Comparison of ENCODE assay signal across 23 cellular contexts in the genomic region with DNA sequence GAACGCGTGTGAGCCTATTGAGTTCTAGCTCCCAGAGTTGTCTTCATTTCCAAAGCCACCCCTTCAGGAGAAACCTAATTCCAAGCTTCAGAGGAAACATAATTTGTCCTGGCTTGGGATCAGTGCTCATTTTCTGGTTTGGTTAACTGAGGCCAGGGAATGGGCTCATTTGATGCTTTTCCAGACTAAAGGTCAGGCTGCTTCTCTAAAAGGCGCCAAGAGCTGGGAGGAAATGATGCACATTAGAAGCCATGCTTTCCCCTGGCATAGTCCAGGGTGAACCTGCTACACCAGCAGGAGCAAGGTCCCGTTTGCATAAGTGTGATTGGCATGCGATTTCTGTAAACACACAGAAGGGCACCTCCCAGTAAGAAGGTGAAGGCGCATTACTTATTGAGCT.
"Had no signal": no experiment of that assay in that cellular context is flagged by ENCODE, and none has a peak within 500 bp of the region (broad histone marks: within the 10 kb centered on the region; RNA-seq: fewer than 3 reads in every experiment).

No MANE protein-coding gene starts in this region.

- H3K4me1 Mint-ChIP-seq: immature natural killer cell; memory B cell; naive thymus-derived CD4-positive, alpha-beta T cell had no signal

- H3K4me3 ChIP-seq: colonic mucosa, esophagus muscularis mucosa, gastroesophageal sphincter, heart left ventricle, hepatocyte, left lung, lower lobe of right lung had no signal

- H3K27me3 ChIP-seq: colonic mucosa, esophagus muscularis mucosa, foreskin keratinocyte, gastroesophageal sphincter, heart left ventricle, hepatocyte, left lung had no signal

- H2AFZ ChIP-seq: hepatocyte had no signal

- H3K9me3 Mint-ChIP-seq: memory B cell had no signal

- FAIRE-seq: endothelial cell of umbilical vein, frontal cortex had no signal

- H3K27me3 Mint-ChIP-seq: dendritic cell treated with granulocyte-macrophage colony-stimulating factor and Interleukin-4, amounts not matched to agents 40 ng/mL and 50 ng/mL, for 4 days; effector memory CD8-positive, alpha-beta T cell; memory B cell; naive thymus-derived CD4-positive, alpha-beta T cell had no signal

- H3K27ac Mint-ChIP-seq: dendritic cell treated with granulocyte-macrophage colony-stimulating factor and Interleukin-4, amounts not matched to agents 40 ng/mL and 50 ng/mL, for 4 days; effector memory CD8-positive, alpha-beta T cell; immature natural killer cell; memory B cell; naive thymus-derived CD4-positive, alpha-beta T cell had no signal

- H3K4me3 Mint-ChIP-seq: dendritic cell treated with granulocyte-macrophage colony-stimulating factor and Interleukin-4, amounts not matched to agents 40 ng/mL and 50 ng/mL, for 4 days; effector memory CD8-positive, alpha-beta T cell; immature natural killer cell; memory B cell; naive thymus-derived CD4-positive, alpha-beta T cell had no signal

- H3K79me2 ChIP-seq: hepatocyte had no signal

- H3K36me3 Mint-ChIP-seq: immature natural killer cell; memory B cell; naive thymus-derived CD4-positive, alpha-beta T cell had no signal

- H3K27ac ChIP-seq: colonic mucosa, esophagus muscularis mucosa, foreskin keratinocyte, gastroesophageal sphincter, heart left ventricle, hepatocyte, left lung, lower lobe of right lung had no signal

- H3K4me1 ChIP-seq: colonic mucosa, esophagus muscularis mucosa, foreskin keratinocyte, gastroesophageal sphincter, heart left ventricle, left lung, lower lobe of right lung had no signal

- DNase-seq: colonic mucosa; cortex of kidney; effector CD8-positive, alpha-beta T cell; effector memory CD8-positive, alpha-beta T cell; foreskin keratinocyte; heart left ventricle; hypothalamus; immature natural killer cell; islet precursor cell; left cardiac atrium; left lung; left ventricle myocardium superior; lower lobe of right lung; mesendoderm; midbrain; naive thymus-derived CD4-positive, alpha-beta T cell had no signal

- H3K36me3 ChIP-seq: colonic mucosa, gastroesophageal sphincter, heart left ventricle, left lung, lower lobe of right lung had no signal

- H3K4me2 ChIP-seq: hepatocyte had no signal

- H3K9me3 ChIP-seq: colonic mucosa, esophagus muscularis mucosa, gastroesophageal sphincter, lower lobe of right lung had no signal
